33 cellular contexts compared by ENCODE assay signal in genomic region chr12:67690656-67691055, GRCh38.
"Had no signal": no experiment of that assay in that cellular context is flagged by ENCODE, and none has a peak within 500 bp of the region (broad histone marks: within the 10 kb centered on the region; RNA-seq: fewer than 3 reads in every experiment).

No MANE protein-coding gene starts in this region.

- DNase-seq: activated CD4-positive, alpha-beta T cell treated with anti-CD3 and anti-CD28 coated beads for 1 hour; activated CD4-positive, alpha-beta T cell treated with anti-CD3 and anti-CD28 coated beads for 48 hours; activated CD4-positive, CD25-positive, alpha-beta regulatory T cell; activated CD8-positive, alpha-beta T cell treated with anti-CD3 and anti-CD28 coated beads for 36 hours; activated gamma-delta T cell; activated naive CD4-positive, alpha-beta T cell treated with Interleukin-2 at 50 U/mL for 16 hours; activated naive CD8-positive, alpha-beta T cell treated with anti-CD3 and anti-CD28 coated beads, Interleukin-2, amount 10 ng/mL, durations not matched to agents 7 days and 5 days; activated T-cell treated with anti-CD3 and anti-CD28 coated beads, Interleukin-2, amount 50 U/mL, for 1 hour; central memory CD4-positive, alpha-beta T cell; MM.1S; MV-4-11; NCI-H1092; NCI-H1436 treated with DMSO at 0.1 percent for 48 hours; NCI-H1694 treated with DMSO at 0.1 percent for 48 hours; NCI-H2029; NCI-H2107; NCI-H2171; NCI-H446; NCI-H510A treated with DMSO at 0.1 percent for 48 hours; NCI-H526 treated with DMSO at 0.1 percent for 48 hours; NCI-H774; PC-3; Peyer's patch; RPMI8226; SHP77 treated with DMSO at 0.1 percent for 48 hours; SW 1271; T-helper 1 cell; T-helper 2 cell; T-helper 9 cell; WERI-Rb-1 had no signal

- FAIRE-seq: bronchial epithelial cell had no signal

- H3K27ac ChIP-seq: KMS-11, Peyer's patch, SJSA1, WERI-Rb-1 had no signal

- H3K9me3 ChIP-seq: Peyer's patch, SJSA1 had no signal

- H3K4me1 ChIP-seq: Peyer's patch, SJSA1 had no signal

- H3K36me3 ChIP-seq: Peyer's patch, SJSA1, WERI-Rb-1 had no signal

- ATAC-seq: activated CD8-positive, alpha-beta T cell treated with anti-CD3 and anti-CD28 coated beads for 36 hours; PC-3 had no signal

- H3K4me3 ChIP-seq: Peyer's patch, SJSA1 had no signal

- H3K27me3 ChIP-seq: Peyer's patch, SJSA1 had no signal
